8 cellular contexts compared by ENCODE assay signal in the genomic region with DNA sequence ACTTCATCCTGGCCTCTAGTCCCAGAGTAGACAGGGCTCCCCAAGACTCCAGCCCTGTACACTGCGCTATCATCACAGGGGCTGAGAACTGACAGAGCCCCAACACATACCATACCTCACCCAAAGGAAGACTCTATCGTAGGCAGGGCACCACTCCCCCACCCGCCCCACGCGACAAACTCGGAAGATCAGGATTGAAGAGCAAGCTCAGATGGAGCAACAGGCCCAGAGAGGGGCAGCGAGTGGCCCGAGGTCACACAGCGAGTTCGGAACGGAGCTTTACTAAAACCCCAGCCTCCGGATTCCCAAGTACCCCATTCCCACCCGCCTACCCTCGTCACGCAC. TPM values are rescaled to one million over a fixed set of nuclear protein-coding genes. Genes with fewer than 3 reads are reported as not detected.
DNase-seq lines count a peak whose midpoint lies in the region; TF ChIP-seq lines count a peak whose summit lies in the region.

No MANE protein-coding gene starts in this region.

- TF ChIP-seq CTCF in SU-DHL-6 (IDR thresholded peaks at IDR 0.05; ENCODE audit: insufficient read depth, low read length, poor library complexity, severe bottlenecking): no peak
- no peak for TF ChIP-seq CTCF in epithelial cell of proximal tubule (conservative IDR thresholded peaks at IDR 0.05; ENCODE audit: low read depth, low read length)

- H3K4me3 ChIP-seq in SU-DHL-6 (ENCODE audit: insufficient read depth, low read length, poor library complexity, severe bottlenecking): peak overlapping the region; percentile 68
- peak overlapping the region; percentile 74 for H3K4me3 ChIP-seq in epithelial cell of proximal tubule (ENCODE audit: low read depth, low read length)
- peak overlapping the region; percentile 84 for H3K4me3 ChIP-seq in neuron (ENCODE audit: low read length)

- peaks cover 20% of the 10 kb centered on the region for H3F3A ChIP-seq in SU-DHL-6 (ENCODE audit: insufficient read depth)

- H3K9me3 ChIP-seq in SU-DHL-6 (ENCODE audit: insufficient read depth, low read length) (no peaks in the 10 kb centered on the region), neuron (ENCODE audit: low read length) (no peaks in the 10 kb centered on the region)

- H4K20me1 ChIP-seq in SU-DHL-6 (ENCODE audit: low read depth, low read length): no peaks in the 10 kb centered on the region

- H3K27ac ChIP-seq in SU-DHL-6 (ENCODE audit: low read depth, low read length): peak overlapping the region; percentile 72

- H3K9ac ChIP-seq in SU-DHL-6 (ENCODE audit: low read length): peak overlapping the region; percentile 82

- H2AFZ ChIP-seq in SU-DHL-6 (ENCODE audit: low read depth, low read length, severe bottlenecking): no peak overlapping the region
- H2AFZ ChIP-seq in neuron (ENCODE audit: low read depth, low read length): peak overlapping the region; percentile 79

- peak overlapping the region; percentile 92 for H3K4me2 ChIP-seq in SU-DHL-6 (ENCODE audit: low read depth, low read length, poor library complexity, severe bottlenecking)

- H3K36me3 ChIP-seq in SU-DHL-6 (ENCODE audit: low read length) (no peaks in the 10 kb centered on the region), neuron (ENCODE audit: insufficient read depth, low read length) (no peaks in the 10 kb centered on the region)

- DNase-seq in NCI-H526 (lab: John Stamatoyannopoulos, UW) (peak; percentile 60 to 74), NCI-H526 treated with DMSO at 0.1 percent for 48 hours (lab: John Stamatoyannopoulos, UW) (no peak), epithelial cell of proximal tubule (ENCODE audit: low read depth) (no peak), Ammon's horn (ENCODE audit: low spot score) (no peak), GM19240 (ENCODE audit: insufficient read length, low spot score) (no peak), NCI-H524 treated with DMSO at 0.1 percent for 48 hours (lab: John Stamatoyannopoulos, UW) (no peak)

- peaks cover 12% of the 10 kb centered on the region for H3K4me1 ChIP-seq in neuron (ENCODE audit: insufficient read depth, low read length)

- no peaks in the 10 kb centered on the region for H3K9me2 ChIP-seq in SU-DHL-6 (replicated peaks; ENCODE audit: insufficient read depth, low read length)

- H3K27me3 ChIP-seq in SU-DHL-6 (ENCODE audit: low read length) (no peaks in the 10 kb centered on the region), neuron (ENCODE audit: insufficient read depth, low read length) (no peaks in the 10 kb centered on the region)

- H3K79me2 ChIP-seq in SU-DHL-6 (ENCODE audit: insufficient read depth, low read length): peaks cover 52% of the 10 kb centered on the region

RNA-seq across cellular contexts. Expression of a gene that starts 15.7 kb away (rescaled TPM):
- total RNA-seq in epithelial cell of proximal tubule: 11.4 and 18.7 TPM in 2 replicates

RNA-seq across cellular contexts. Expression of a gene that starts 58.7 kb away (rescaled TPM):
- total RNA-seq in epithelial cell of proximal tubule: 77.0 and 86.9 TPM in 2 replicates

Comparison
In these comparisons a context has a peak if more than half of its experiments do, and no peak if none do; other contexts are left out.
1. DNase-seq: peak in NCI-H526 (2 of 2); none in NCI-H526 treated with DMSO at 0.1 percent for 48 hours (single experiment), epithelial cell of proximal tubule (single experiment), Ammon's horn (single experiment), GM19240 (single experiment) and NCI-H524 treated with DMSO at 0.1 percent for 48 hours (single experiment).
2. Peak in every context shown above with its lines, with median percentiles within 50 percentile points of each other: H3K4me3 ChIP-seq.